In genomic region chr19:10660346-10660745, GRCh38 we compare ENCODE assay signal across 1 cellular context.
TF ChIP-seq lines count a peak whose summit lies in the region.

No MANE protein-coding gene starts in this region.

TF ChIP-seq in HCT116, 20 proteins besides CTCF, POLR2A, EP300 and RAD21:
- TF ChIP-seq JUND (IDR thresholded peaks at IDR 0.05) (no peak), REST (IDR thresholded peaks at IDR 0.05; ENCODE audit: low read depth) (no peak), ATF3 (IDR thresholded peaks at IDR 0.05) (no peak), FOSL1 (IDR thresholded peaks at IDR 0.05; ENCODE audit: low read depth) (no peak), SP1 (IDR thresholded peaks at IDR 0.05; ENCODE audit: low read depth) (no peak)
